ENCODE assay signal across 27 cellular contexts in genomic region chr20:14698125-14698524, GRCh38.
DNase-seq lines count a peak whose midpoint lies in the region; ATAC-seq, FAIRE-seq and TF ChIP-seq lines count a peak whose summit lies in the region.
"Had no signal": no experiment of that assay in that cellular context is flagged by ENCODE, and none has a peak within 500 bp of the region (broad histone marks: within the 10 kb centered on the region; RNA-seq: fewer than 3 reads in every experiment).

No MANE protein-coding gene starts in this region.

- no peak for ATAC-seq in HG02981 (IDR thresholded peaks at IDR 0.05; ENCODE audit: unreplicated experiment)
- ATAC-seq: A549, GM12878 had no signal

- no peak for TF ChIP-seq POLR2A in GM12892 (IDR thresholded peaks at IDR 0.05; ENCODE audit: low read depth, low read length)

- WGBS in liver: 32% methylated on average over 4 of the region's 4 CpGs

- FAIRE-seq in GM12892 (lab: Jason Lieb, UNC): peak; percentile 57
- no peak for FAIRE-seq in kidney (lab: Jason Lieb, UNC)
- FAIRE-seq: D721Med, GM12878, GM18507 had no signal

- H3K27ac ChIP-seq in kidney (ENCODE audit: low read depth in 2 of 2, low read length in 2 of 2) (no peak overlapping the region), liver (ENCODE audit: low read depth in 1 of 2, low read length in 2 of 2) (no peak overlapping the region)
- H3K27ac ChIP-seq: BLaER1 treated with 17β-estradiol and CSF1 and Interleukin-3, amounts not matched to agents 10 nM and 100 nM had no signal

- no peaks in the 10 kb centered on the region for H3K27me3 Mint-ChIP-seq in nephron (ENCODE audit: low read depth)
- H3K27me3 Mint-ChIP-seq: CD4-positive, alpha-beta T cell; CD8-positive, alpha-beta memory T cell had no signal

- no peak for TF ChIP-seq CTCF in kidney (IDR thresholded peaks at IDR 0.05; ENCODE audit: borderline replicate concordance, extremely low read depth, insufficient read depth)
- no peak for TF ChIP-seq CTCF in liver (IDR thresholded peaks at IDR 0.05; ENCODE audit: low read depth, low read length, missing input control)
- TF ChIP-seq CTCF in nephron (IDR thresholded peaks at IDR 0.05; ENCODE audit: unreplicated experiment in 3 of 3): no peak

- peak; percentile 26 to 40 for TF ChIP-seq RAD21 in liver (IDR thresholded peaks at IDR 0.05)

- H3K4me1 ChIP-seq in kidney (ENCODE audit: control insufficient read depth in 1 of 2, insufficient read depth in 1 of 2, low read depth in 1 of 2, low read length in 2 of 2) (peaks cover 0 to 10% of the 10 kb centered on the region in 2 donors), liver (ENCODE audit: control insufficient read depth in 4 of 4, insufficient read depth in 4 of 4, low read length in 3 of 4) (peaks cover 2 to 27% (median 12%) of the 10 kb centered on the region in 4 donors)
- H3K4me1 ChIP-seq: BE2C; BLaER1 treated with 17β-estradiol and CSF1 and Interleukin-3, amounts not matched to agents 10 nM and 100 nM had no signal

- H3K9ac ChIP-seq in kidney (ENCODE audit: low read length in 2 of 2) (no peak overlapping the region), liver (ENCODE audit: low read depth in 1 of 2, low read length in 2 of 2) (peak overlapping the region in 1 of 2 donors; percentile 23)
- H3K9ac ChIP-seq: BLaER1 treated with 17β-estradiol and CSF1 and Interleukin-3, amounts not matched to agents 10 nM and 100 nM had no signal

- H3K27ac Mint-ChIP-seq in nephron: peak overlapping the region; percentile 54 to 86 (median 74)
- H3K27ac Mint-ChIP-seq: CD14-positive monocyte; CD4-positive, alpha-beta T cell; CD8-positive, alpha-beta memory T cell had no signal

- H3K9me3 ChIP-seq in kidney (ENCODE audit: control insufficient read depth in 1 of 2, low read length in 2 of 2): no peaks in the 10 kb centered on the region
- H3K9me3 ChIP-seq in liver (ENCODE audit: control insufficient read depth in 4 of 4, low read length in 3 of 4): no peaks in the 10 kb centered on the region
- H3K9me3 ChIP-seq: A549; BE2C; BLaER1 treated with 17β-estradiol and CSF1 and Interleukin-3, amounts not matched to agents 10 nM and 100 nM had no signal

- no peaks in the 10 kb centered on the region for H3K27me3 ChIP-seq in liver (ENCODE audit: control insufficient read depth in 4 of 4, insufficient read depth in 4 of 4, low read length in 3 of 4)
- H3K27me3 ChIP-seq: BE2C; BLaER1 treated with 17β-estradiol and CSF1 and Interleukin-3, amounts not matched to agents 10 nM and 100 nM had no signal

- H3K36me3 ChIP-seq in kidney (ENCODE audit: control insufficient read depth in 1 of 2, insufficient read depth in 2 of 2, low read length in 2 of 2): no peaks in the 10 kb centered on the region
- H3K36me3 ChIP-seq in liver (ENCODE audit: control insufficient read depth in 4 of 4, insufficient read depth in 3 of 4, low read depth in 1 of 4, low read length in 3 of 4): no peaks in the 10 kb centered on the region
- H3K36me3 ChIP-seq: BE2C; BLaER1 treated with 17β-estradiol and CSF1 and Interleukin-3, amounts not matched to agents 10 nM and 100 nM had no signal

- peak overlapping the region; percentile 4 to 28 for H3K4me3 ChIP-seq in kidney (ENCODE audit: low read length in 2 of 2)
- H3K4me3 ChIP-seq in liver (ENCODE audit: low read depth in 1 of 3, low read length in 3 of 3): no peak overlapping the region
- H3K4me3 ChIP-seq: A549; BLaER1 treated with 17β-estradiol and CSF1 and Interleukin-3, amounts not matched to agents 10 nM and 100 nM; GM12878 had no signal

- H3K36me3 Mint-ChIP-seq in nephron (ENCODE audit: low read depth): no peaks in the 10 kb centered on the region
- H3K36me3 Mint-ChIP-seq: CD14-positive monocyte; CD8-positive, alpha-beta memory T cell had no signal

- no peak for DNase-seq in GM12892 (ENCODE audit: insufficient read length)
- no peak for DNase-seq in kidney
- no peak for DNase-seq in NCI-H226
- DNase-seq in stimulated activated CD4-positive, alpha-beta T cell treated with anti-CD3 and anti-CD28 coated beads, Interleukin-2, amount 100 ng/mL, for 24 hours: no peak
- no peak for DNase-seq in NCI-H1417 (lab: John Stamatoyannopoulos, UW)
- DNase-seq: 8988T; ACHN; AML-193; BE2C; CD4-positive, alpha-beta T cell; CD8-positive, alpha-beta memory T cell; DMS 273 treated with DMSO at 0.1 percent for 48 hours; DMS79; EL; GDM1; GOT3; H7; HCEC 1CT had no signal

- no peaks in the 10 kb centered on the region for H3K9me3 Mint-ChIP-seq in nephron
- H3K9me3 Mint-ChIP-seq: CD4-positive, alpha-beta T cell had no signal

- peak overlapping the region in 2 of 3 experiments; percentile 43 to 54 for H3K4me3 Mint-ChIP-seq in nephron
- H3K4me3 Mint-ChIP-seq: CD14-positive monocyte; CD4-positive, alpha-beta T cell; CD8-positive, alpha-beta memory T cell had no signal

- H3K4me1 Mint-ChIP-seq in nephron: peaks cover 32% of the 10 kb centered on the region
- H3K4me1 Mint-ChIP-seq: CD14-positive monocyte; CD8-positive, alpha-beta memory T cell had no signal

- intact Hi-C loops in kidney (cut with DNase I): no loop called here

TF ChIP-seq in liver, 16 proteins besides CTCF, POLR2A, EP300 and RAD21:
- no peak for TF ChIP-seq NR2F2 (IDR thresholded peaks at IDR 0.05)
- peak; percentile 79 to 89 for TF ChIP-seq HNF4A (conservative IDR thresholded peaks at IDR 0.05)
- TF ChIP-seq YY1 (IDR thresholded peaks at IDR 0.05): peak; percentile 69
- TF ChIP-seq FOXA2 (IDR thresholded peaks at IDR 0.05): no peak
- TF ChIP-seq, protein P1, sequence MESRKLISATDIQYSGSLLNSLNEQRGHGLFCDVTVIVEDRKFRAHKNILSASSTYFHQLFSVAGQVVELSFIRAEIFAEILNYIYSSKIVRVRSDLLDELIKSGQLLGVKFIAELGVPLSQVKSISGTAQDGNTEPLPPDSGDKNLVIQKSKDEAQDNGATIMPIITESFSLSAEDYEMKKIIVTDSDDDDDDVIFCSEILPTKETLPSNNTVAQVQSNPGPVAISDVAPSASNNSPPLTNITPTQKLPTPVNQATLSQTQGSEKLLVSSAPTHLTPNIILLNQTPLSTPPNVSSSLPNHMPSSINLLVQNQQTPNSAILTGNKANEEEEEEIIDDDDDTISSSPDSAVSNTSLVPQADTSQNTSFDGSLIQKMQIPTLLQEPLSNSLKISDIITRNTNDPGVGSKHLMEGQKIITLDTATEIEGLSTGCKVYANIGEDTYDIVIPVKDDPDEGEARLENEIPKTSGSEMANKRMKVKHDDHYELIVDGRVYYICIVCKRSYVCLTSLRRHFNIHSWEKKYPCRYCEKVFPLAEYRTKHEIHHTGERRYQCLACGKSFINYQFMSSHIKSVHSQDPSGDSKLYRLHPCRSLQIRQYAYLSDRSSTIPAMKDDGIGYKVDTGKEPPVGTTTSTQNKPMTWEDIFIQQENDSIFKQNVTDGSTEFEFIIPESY (IDR thresholded peaks at IDR 0.05): no peak
- no peak for TF ChIP-seq REST (IDR thresholded peaks at IDR 0.05)
- TF ChIP-seq, protein P2, sequence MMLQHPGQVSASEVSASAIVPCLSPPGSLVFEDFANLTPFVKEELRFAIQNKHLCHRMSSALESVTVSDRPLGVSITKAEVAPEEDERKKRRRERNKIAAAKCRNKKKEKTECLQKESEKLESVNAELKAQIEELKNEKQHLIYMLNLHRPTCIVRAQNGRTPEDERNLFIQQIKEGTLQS (IDR thresholded peaks at IDR 0.05): no peak
- peak; percentile 35 for TF ChIP-seq MAX (IDR thresholded peaks at IDR 0.05)
- TF ChIP-seq RXRA (IDR thresholded peaks at IDR 0.05): peak; percentile 44 to 48
- TF ChIP-seq HNF4G (IDR thresholded peaks at IDR 0.05): peak; percentile 50
- TF ChIP-seq TAF1 (conservative IDR thresholded peaks at IDR 0.05): peak; percentile 13
- TF ChIP-seq JUND (IDR thresholded peaks at IDR 0.05): no peak
- TF ChIP-seq SP1 (IDR thresholded peaks at IDR 0.05): peak; percentile 75

Comparison
In these comparisons a context has a peak if more than half of its experiments do, and no peak if none do; other contexts are left out.
1. H3K4me3 ChIP-seq: peak in kidney (2 of 2); none in liver (0 of 3).